13 cellular contexts compared by ENCODE assay signal in genomic region chr11:8721740-8722139, GRCh38. TPM values are rescaled to one million over a fixed set of nuclear protein-coding genes. Genes with fewer than 3 reads are reported as not detected.
DNase-seq lines count a peak whose midpoint lies in the region; ATAC-seq and TF ChIP-seq lines count a peak whose summit lies in the region.
"Had no signal": no experiment of that assay in that cellular context is flagged by ENCODE, and none has a peak within 500 bp of the region (broad histone marks: within the 10 kb centered on the region; RNA-seq: fewer than 3 reads in every experiment).

No MANE protein-coding gene starts in this region.

- TF ChIP-seq RAD21 in HCT116 (IDR thresholded peaks at IDR 0.05; ENCODE audit: low read depth): no peak

- WGBS in mesodermal cell (ENCODE audit: insufficient coverage in 2 of 2), 2 experiments: 70 to 91% methylated on average over 5 of the region's 7 CpGs

- POLR2A ChIA-PET in HCT116 (lab: Charles Lee): interaction anchor here (1.2 kb wide), 1 partner anchor 33 kb away, joined by 3 read pairs; no protein-coding TSS in a partner anchor

- peak overlapping the region; percentile 80 for H3K4me2 ChIP-seq in HCT116 (ENCODE audit: low read length)

- no peak overlapping the region for H2AFZ ChIP-seq in HCT116 (ENCODE audit: low read depth, low read length, poor library complexity, severe bottlenecking)

- no peaks in the 10 kb centered on the region for H4K20me1 ChIP-seq in HCT116 (ENCODE audit: insufficient read depth)

- H3K36me3 ChIP-seq in HCT116 (ENCODE audit: control insufficient read depth in 1 of 2, insufficient read depth in 2 of 2, low read length in 2 of 2): no peaks in the 10 kb centered on the region
- peaks cover 46% of the 10 kb centered on the region for H3K36me3 ChIP-seq in mesodermal cell (ENCODE audit: control insufficient read depth, insufficient read depth, low read length)
- H3K36me3 ChIP-seq in stomach smooth muscle (ENCODE audit: control insufficient read depth in 2 of 2, insufficient read depth in 2 of 2, low read length in 2 of 2): peaks cover 19 to 21% of the 10 kb centered on the region in 2 donors
- no peaks in the 10 kb centered on the region for H3K36me3 ChIP-seq in effector memory CD4-positive, alpha-beta T cell (ENCODE audit: control insufficient read depth, insufficient read depth, low read length)

- RAD21 ChIA-PET in HCT116 (lab: Charles Lee; ENCODE audit: low non-redundant PET in 1 of 2, low total read pairs in 2 of 2, uncharacterized antibody in 2 of 2, unreplicated experiment in 2 of 2): no interaction called here

- H3K27ac ChIP-seq in HCT116 (ENCODE audit: low read depth, low read length): peak overlapping the region; percentile 25
- H3K27ac ChIP-seq in mesodermal cell (ENCODE audit: low read depth, low read length, severe bottlenecking): peak overlapping the region; percentile 98
- H3K27ac ChIP-seq in stomach smooth muscle (ENCODE audit: low read length): peak overlapping the region; percentile 94
- no peak overlapping the region for H3K27ac ChIP-seq in effector memory CD4-positive, alpha-beta T cell (ENCODE audit: insufficient read depth, low read length, poor library complexity, severe bottlenecking)
- H3K27ac ChIP-seq: HL-60 had no signal

- no peaks in the 10 kb centered on the region for H3K79me2 ChIP-seq in HCT116 (ENCODE audit: insufficient read depth, low read length)

- H3K9me2 ChIP-seq in HCT116 (ENCODE audit: insufficient read depth): no peaks in the 10 kb centered on the region

- H3K9me3 ChIP-seq in HCT116 (ENCODE audit: control insufficient read depth in 1 of 2, insufficient read depth in 1 of 2, low read depth in 1 of 2, low read length in 2 of 2) (no peaks in the 10 kb centered on the region), mesodermal cell (ENCODE audit: control insufficient read depth, low read length) (no peaks in the 10 kb centered on the region), stomach smooth muscle (ENCODE audit: control insufficient read depth in 2 of 2, low read length in 2 of 2) (no peaks in the 10 kb centered on the region)
- H3K9me3 ChIP-seq in effector memory CD4-positive, alpha-beta T cell (ENCODE audit: control insufficient read depth, low read length): no peaks in the 10 kb centered on the region

- no peak for TF ChIP-seq POLR2A in HCT116 (IDR thresholded peaks at IDR 0.05; ENCODE audit: borderline replicate concordance, extremely low read depth, insufficient read depth, insufficient read length)

- H3K4me1 ChIP-seq in HCT116 (ENCODE audit: control insufficient read depth in 1 of 2, insufficient read depth in 2 of 2, low read length in 2 of 2) (peaks cover 52 to 62% of the 10 kb centered on the region in 2 experiments), mesodermal cell (ENCODE audit: control insufficient read depth, insufficient read depth, low read length, poor library complexity, severe bottlenecking) (peaks cover 77% of the 10 kb centered on the region), stomach smooth muscle (ENCODE audit: control insufficient read depth, insufficient read depth, low read length) (peaks cover 76% of the 10 kb centered on the region)
- H3K4me1 ChIP-seq in effector memory CD4-positive, alpha-beta T cell (ENCODE audit: control insufficient read depth, insufficient read depth, low read length, poor library complexity, severe bottlenecking): no peaks in the 10 kb centered on the region

- ATAC-seq in HCT116 (no peak), GM21367 (IDR thresholded peaks at IDR 0.05; ENCODE audit: unreplicated experiment) (no peak)
- ATAC-seq: sciatic nerve had no signal

- H3K4me3 ChIP-seq in HCT116 (replicated peaks in 1 of 2; ENCODE audit: low read depth in 1 of 2, low read length in 2 of 2) (peak overlapping the region in 1 of 2 experiments; percentile 41; a peak in 2 of 4 replicates), mesodermal cell (ENCODE audit: extremely low read depth, insufficient read depth, low read length, poor library complexity, severe bottlenecking) (no peak overlapping the region), stomach smooth muscle (ENCODE audit: low read length in 2 of 2) (peak overlapping the region; percentile 9 to 35)
- no peak overlapping the region for H3K4me3 ChIP-seq in effector memory CD4-positive, alpha-beta T cell (ENCODE audit: insufficient read depth, low read depth, low read length, poor library complexity, severe bottlenecking)

- no peak for DNase-seq in HCT116 (ENCODE audit: low read depth, low spot score)
- peak; percentile 79 for DNase-seq in astrocyte of the hippocampus (ENCODE audit: low read depth, low spot score)
- DNase-seq in effector memory CD4-positive, alpha-beta T cell: no peak
- DNase-seq in RKO (ENCODE audit: low spot score): no peak
- no peak for DNase-seq in stimulated activated CD4-positive, alpha-beta T cell treated with anti-CD3 and anti-CD28 coated beads, Interleukin-2, amount 100 ng/mL, for 48 hours
- DNase-seq: NCI-H1105 treated with DMSO at 0.1 percent for 48 hours; NK-92 treated with Interleukin-12 subunit alpha and Interleukin-12 subunit beta, amount 100 ng/mL, for 24 hours; T-helper 2 cell had no signal

- intact Hi-C loops in HCT116 (cut with micrococcal nuclease): no loop called here

- no peak for TF ChIP-seq CTCF in HCT116 (IDR thresholded peaks at IDR 0.05 in 2 of 3, conservative IDR thresholded peaks at IDR 0.05 in 1 of 3; ENCODE audit: borderline replicate concordance in 1 of 3, insufficient read depth in 1 of 3, low read depth in 2 of 3, low read length in 2 of 3)

- peak overlapping the region; percentile 43 for H3K9ac ChIP-seq in HCT116 (ENCODE audit: low read length)
- H3K9ac ChIP-seq in stomach smooth muscle (ENCODE audit: low read length in 2 of 2): peak overlapping the region; percentile 13 to 39

- CTCF ChIA-PET in HCT116 (lab: Charles Lee): no interaction called here

- BruUV-seq in HCT116 (replicated peaks; lab: Mats Ljungman, UMichigan): no TSS peak

- H3K27me3 ChIP-seq in HCT116 (ENCODE audit: insufficient read depth, low read length): no peaks in the 10 kb centered on the region
- no peaks in the 10 kb centered on the region for H3K27me3 ChIP-seq in stomach smooth muscle (ENCODE audit: control insufficient read depth in 1 of 2, insufficient read depth in 2 of 2, low read length in 2 of 2)
- H3K27me3 ChIP-seq in effector memory CD4-positive, alpha-beta T cell (replicated peaks; ENCODE audit: control insufficient read depth, insufficient read depth, low read length, poor library complexity, severe bottlenecking): no peaks in the 10 kb centered on the region

TF ChIP-seq in HCT116, 20 proteins besides CTCF, POLR2A, EP300 and RAD21:
- no peak for TF ChIP-seq CEBPB (IDR thresholded peaks at IDR 0.05; ENCODE audit: low read depth)
- no peak for TF ChIP-seq EZH2phosphoT487 (IDR thresholded peaks at IDR 0.05; ENCODE audit: borderline replicate concordance)
- no peak for TF ChIP-seq ATF3 (IDR thresholded peaks at IDR 0.05)
- TF ChIP-seq FOSL1 (IDR thresholded peaks at IDR 0.05; ENCODE audit: low read depth): no peak
- TF ChIP-seq SRF (IDR thresholded peaks at IDR 0.05; ENCODE audit: low read depth): no peak
- TF ChIP-seq EZH2 (IDR thresholded peaks at IDR 0.05): no peak
- TF ChIP-seq ZBTB33 (IDR thresholded peaks at IDR 0.05; ENCODE audit: extremely low read depth, insufficient replicate concordance, low read length): no peak
- TF ChIP-seq TCF7L2 (IDR thresholded peaks at IDR 0.05; ENCODE audit: borderline replicate concordance, extremely low read depth, insufficient read depth, insufficient read length): no peak
- TF ChIP-seq ZNF274 (IDR thresholded peaks at IDR 0.05; ENCODE audit: low read depth, low read length): no peak
- no peak for TF ChIP-seq YY1 (IDR thresholded peaks at IDR 0.05; ENCODE audit: extremely low read depth, insufficient replicate concordance, low read depth, low read length)
- no peak for TF ChIP-seq SP1 (IDR thresholded peaks at IDR 0.05; ENCODE audit: low read depth)
- TF ChIP-seq, protein P1, sequence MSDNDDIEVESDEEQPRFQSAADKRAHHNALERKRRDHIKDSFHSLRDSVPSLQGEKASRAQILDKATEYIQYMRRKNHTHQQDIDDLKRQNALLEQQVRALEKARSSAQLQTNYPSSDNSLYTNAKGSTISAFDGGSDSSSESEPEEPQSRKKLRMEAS (IDR thresholded peaks at IDR 0.05): no peak
- no peak for TF ChIP-seq EGR1 (IDR thresholded peaks at IDR 0.05; ENCODE audit: low read depth)
- no peak for TF ChIP-seq JUND (IDR thresholded peaks at IDR 0.05)
- no peak for TF ChIP-seq CBX3 (IDR thresholded peaks at IDR 0.05; ENCODE audit: low read depth)
- no peak for TF ChIP-seq ZFX (IDR thresholded peaks at IDR 0.05)
- TF ChIP-seq POLR2AphosphoS5 (IDR thresholded peaks at IDR 0.05; ENCODE audit: low read depth, low read length): no peak
- TF ChIP-seq SIN3A (IDR thresholded peaks at IDR 0.05; ENCODE audit: low read depth): no peak

RNA-seq across cellular contexts. Expression of gene RPL27A, which starts 39.1 kb away (rescaled TPM):
- 1,055 TPM for total RNA-seq in HCT116 (2021; ENCODE audit: unreplicated experiment)
- 3,070 and 3,597 TPM in 2 replicates for polyA plus RNA-seq in HCT116 (2012)
- polyA plus RNA-seq in mesodermal cell (2013, experiment 1 of 2): 2,844 TPM
- 2,596 TPM for polyA plus RNA-seq in mesodermal cell (2013, experiment 2 of 2)

RNA-seq across cellular contexts. Expression of gene TRIM66, which starts 39.3 kb away (rescaled TPM):
- total RNA-seq in HCT116 (2021; ENCODE audit: unreplicated experiment): 24.8 TPM
- 7.9 and 9.3 TPM in 2 replicates for polyA plus RNA-seq in HCT116 (2012)
- 4.3 TPM for polyA plus RNA-seq in mesodermal cell (2013, experiment 1 of 2)
- polyA plus RNA-seq in mesodermal cell (2013, experiment 2 of 2): 3.9 TPM

Comparison
In these comparisons a context has a peak if more than half of its experiments do, and no peak if none do; other contexts are left out.
1. H3K4me3 ChIP-seq: peak in stomach smooth muscle (2 of 2); none in mesodermal cell (single experiment) and effector memory CD4-positive, alpha-beta T cell (single experiment).